ENCODE assay signal across 12 cellular contexts in the genomic region with DNA sequence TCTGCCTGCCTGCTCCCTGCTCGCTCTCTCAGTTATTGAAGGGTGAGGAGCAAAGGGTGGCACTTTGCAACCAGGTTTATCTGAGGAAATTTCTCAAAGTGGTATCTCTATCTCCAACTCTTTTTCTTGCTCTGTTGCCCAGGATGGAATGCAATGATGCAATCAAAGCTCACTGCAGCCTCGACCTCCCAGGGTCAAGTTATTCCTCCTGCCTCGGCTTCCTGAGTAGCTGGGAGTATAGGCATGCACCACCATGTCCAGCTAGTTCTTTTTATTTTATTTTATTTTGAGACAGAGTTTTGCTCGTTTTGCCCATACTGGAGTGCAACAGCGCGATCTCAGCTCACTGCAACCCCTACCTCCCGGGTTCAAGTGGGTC. TPM values are rescaled to one million over a fixed set of nuclear protein-coding genes. Genes with fewer than 3 reads are reported as not detected.
A peak's percentile ranks its signal among the peaks of the same experiment; 100 is the strongest.
DNase-seq lines count a peak whose midpoint lies in the region; ATAC-seq and TF ChIP-seq lines count a peak whose summit lies in the region.
"Had no signal": no experiment of that assay in that cellular context is flagged by ENCODE, and none has a peak within 500 bp of the region (broad histone marks: within the 10 kb centered on the region; RNA-seq: fewer than 3 reads in every experiment).

No MANE protein-coding gene starts in this region.

- intact Hi-C loops in Right ventricle myocardium inferior (cut with DNase I): no loop called here
- intact Hi-C loops in uterus (cut with DNase I; ENCODE audit: low total_unique reads): no loop called here
- intact Hi-C loops in activated naive CD4-positive, alpha-beta T cell treated with anti-CD3 and anti-CD28 coated beads for 36 hours (cut with micrococcal nuclease): no loop called here

- H3K36me3 Mint-ChIP-seq in activated naive CD4-positive, alpha-beta T cell treated with anti-CD3 and anti-CD28 coated beads for 36 hours (ENCODE audit: low read depth): peaks cover 5% of the 10 kb centered on the region

- no peaks in the 10 kb centered on the region for H3K27me3 ChIP-seq in right atrium auricular region
- H3K27me3 ChIP-seq in uterus: no peaks in the 10 kb centered on the region

- no peak overlapping the region for H3K4me3 ChIP-seq in right atrium auricular region
- H3K4me3 ChIP-seq in uterus: no peak overlapping the region

- H3K36me3 ChIP-seq in right atrium auricular region: peaks cover 3% of the 10 kb centered on the region
- no peaks in the 10 kb centered on the region for H3K36me3 ChIP-seq in uterus

- no peaks in the 10 kb centered on the region for H3K9me3 ChIP-seq in right atrium auricular region
- H3K9me3 ChIP-seq in uterus: no peaks in the 10 kb centered on the region

- DNase-seq in Right ventricle myocardium inferior (ENCODE audit: missing footprints) (peak; percentile 22), right atrium auricular region (ENCODE audit: low spot score) (no peak), glomerular visceral epithelial cell (ENCODE audit: extremely low spot score) (peak; percentile 70), uterus (no peak)
- no peak for DNase-seq in activated naive CD4-positive, alpha-beta T cell treated with anti-CD3 and anti-CD28 coated beads for 36 hours
- no peak for DNase-seq in stimulated activated CD4-positive, alpha-beta T cell treated with anti-CD3 and anti-CD28 coated beads, Interleukin-12 subunit alpha, Interleukin-12 subunit beta, amount 100 ng/mL, for 4 hours
- DNase-seq: 8988T; activated CD4-positive, CD25-positive, alpha-beta regulatory T cell; activated gamma-delta T cell; effector memory CD4-positive, alpha-beta T cell; left ventricle myocardium superior; NCI-H2029 had no signal

- H3K27ac Mint-ChIP-seq in activated naive CD4-positive, alpha-beta T cell treated with anti-CD3 and anti-CD28 coated beads for 36 hours: no peak overlapping the region

- H3K9me3 Mint-ChIP-seq in activated naive CD4-positive, alpha-beta T cell treated with anti-CD3 and anti-CD28 coated beads for 36 hours: no peaks in the 10 kb centered on the region

- no peaks in the 10 kb centered on the region for H3K27me3 Mint-ChIP-seq in activated naive CD4-positive, alpha-beta T cell treated with anti-CD3 and anti-CD28 coated beads for 36 hours (ENCODE audit: low read depth)

- CTCF ChIA-PET in activated naive CD4-positive, alpha-beta T cell treated with anti-CD3 and anti-CD28 coated beads for 36 hours (lab: Charles Lee): interaction anchor here (0.6 kb wide), 1 partner anchor 399 kb away, joined by 3 read pairs; no protein-coding TSS in a partner anchor

- no peak for ATAC-seq in Right ventricle myocardium inferior
- ATAC-seq: left ventricle myocardium superior had no signal

- no peak for TF ChIP-seq CTCF in right atrium auricular region (IDR thresholded peaks at IDR 0.05)
- no peak for TF ChIP-seq CTCF in uterus (IDR thresholded peaks at IDR 0.05)

- H3K4me1 ChIP-seq in right atrium auricular region (peaks cover 0 to 31% of the 10 kb centered on the region in 2 donors), uterus (no peaks in the 10 kb centered on the region)

- peaks cover 13% of the 10 kb centered on the region for H3K4me1 Mint-ChIP-seq in activated naive CD4-positive, alpha-beta T cell treated with anti-CD3 and anti-CD28 coated beads for 36 hours (ENCODE audit: low read depth)

- TF ChIP-seq POLR2A in uterus (IDR thresholded peaks at IDR 0.05): no peak

- H3K27ac ChIP-seq in right atrium auricular region (no peak overlapping the region), uterus (peak overlapping the region; percentile 30 to 34)

- H3K4me3 Mint-ChIP-seq in activated naive CD4-positive, alpha-beta T cell treated with anti-CD3 and anti-CD28 coated beads for 36 hours: no peak overlapping the region

RNA-seq across cellular contexts. Expression of a gene that starts 4.9 kb away (rescaled TPM):
- 6.4 TPM for total RNA-seq in Right ventricle myocardium inferior
- 1 to 10 TPM; 3.7 to 5.3 TPM for total RNA-seq in right atrium auricular region
- total RNA-seq in uterus: 1 to 10 TPM in 1 of 4 donors, under 1 TPM in 1, not detected in 2; 0.48 to 6.1 TPM
- total RNA-seq in activated naive CD4-positive, alpha-beta T cell treated with anti-CD3 and anti-CD28 coated beads for 36 hours: 10 to 100 TPM; 23.0 to 25.0 TPM

RNA-seq across cellular contexts. Expression of a gene that starts 5.6 kb away (rescaled TPM):
- total RNA-seq in Right ventricle myocardium inferior: 32.4 TPM
- total RNA-seq in right atrium auricular region: 10 to 100 TPM; 30.7 to 32.9 TPM
- total RNA-seq in uterus: 10 to 100 TPM; 12.8 to 70.2 (median 19.0) TPM
- total RNA-seq in activated naive CD4-positive, alpha-beta T cell treated with anti-CD3 and anti-CD28 coated beads for 36 hours: 100 to 1,000 TPM; 264 to 312 TPM

RNA-seq across cellular contexts. Expression of a gene that starts 28.5 kb away (rescaled TPM):
- total RNA-seq in Right ventricle myocardium inferior (12.6 TPM), right atrium auricular region (10 to 100 TPM; 15.2 to 15.6 TPM), uterus (10 to 100 TPM; 14.4 to 41.5 (median 22.8) TPM)
- 1 to 10 TPM; 4.4 to 4.7 TPM for total RNA-seq in activated naive CD4-positive, alpha-beta T cell treated with anti-CD3 and anti-CD28 coated beads for 36 hours

RNA-seq across cellular contexts. Expression of a gene that starts 28.7 kb away (rescaled TPM):
- 37.4 TPM for total RNA-seq in Right ventricle myocardium inferior
- 10 to 100 TPM; 23.3 to 26.6 TPM for total RNA-seq in right atrium auricular region
- total RNA-seq in uterus: 10 to 100 TPM in 3 of 4 donors, 1 to 10 TPM in 1; 9.7 to 51.8 (median 35.6) TPM
- 10 to 100 TPM; 19.8 to 21.3 TPM for total RNA-seq in activated naive CD4-positive, alpha-beta T cell treated with anti-CD3 and anti-CD28 coated beads for 36 hours

RNA-seq across cellular contexts. Expression of a gene that starts 29.9 kb away (rescaled TPM):
- not detected for total RNA-seq in Right ventricle myocardium inferior
- total RNA-seq in right atrium auricular region: 1 to 10 TPM in 1 of 2 donors, not detected in 1; 3.5 TPM
- 1 to 10 TPM in 1 of 4 donors, not detected in 3; 2.8 TPM for total RNA-seq in uterus
- total RNA-seq in activated naive CD4-positive, alpha-beta T cell treated with anti-CD3 and anti-CD28 coated beads for 36 hours: not detected

Comparison
In these comparisons a context has a peak if more than half of its experiments do, and no peak if none do; other contexts are left out.
1. DNase-seq: peak in Right ventricle myocardium inferior (single experiment) and glomerular visceral epithelial cell (single experiment); none in right atrium auricular region (single experiment), uterus (0 of 2), activated naive CD4-positive, alpha-beta T cell treated with anti-CD3 and anti-CD28 coated beads for 36 hours (single experiment) and stimulated activated CD4-positive, alpha-beta T cell treated with anti-CD3 and anti-CD28 coated beads, Interleukin-12 subunit alpha, Interleukin-12 subunit beta, amount 100 ng/mL, for 4 hours (single experiment).
2. H3K27ac ChIP-seq: peak in uterus (2 of 2); none in right atrium auricular region (0 of 2).